In genomic region chr15:85794598-85795319, GRCh38 we compare ENCODE assay signal across 8 cellular contexts. TPM values are rescaled to one million over a fixed set of nuclear protein-coding genes. Genes with fewer than 3 reads are reported as not detected.
DNase-seq lines count a peak whose midpoint lies in the region; ATAC-seq and TF ChIP-seq lines count a peak whose summit lies in the region.

TSS of gene KLHL25 (minus strand) at chr15:85794925. CDS start at chr15:85769810, 25,115 bp downstream.

- H3K9ac ChIP-seq in fibroblast of lung (ENCODE audit: insufficient read depth, low read length): peak within 1 kb of the TSS; percentile 70

- peak within 1 kb of the TSS; percentile 96 for H3K4me2 ChIP-seq in fibroblast of lung (ENCODE audit: extremely low read depth, insufficient read depth, low read length)

- no peaks in the 10 kb centered on the region for H3K36me3 ChIP-seq in KOPT-K1 (ENCODE audit: insufficient read depth, low read length)
- no peaks in the 10 kb centered on the region for H3K36me3 ChIP-seq in Peyer's patch
- H3K36me3 ChIP-seq in fibroblast of lung (ENCODE audit: control insufficient read depth, insufficient read depth, low read length): no peaks in the 10 kb centered on the region
- no peaks in the 10 kb centered on the region for H3K36me3 ChIP-seq in naive thymus-derived CD4-positive, alpha-beta T cell (ENCODE audit: control insufficient read depth in 2 of 3, insufficient read depth in 3 of 3, low read length in 3 of 3)

- peak; percentile 80 to 95 for TF ChIP-seq POLR2A in Peyer's patch (IDR thresholded peaks at IDR 0.05)

- H3K27me3 ChIP-seq in Peyer's patch (no peaks in the 10 kb centered on the region), fibroblast of lung (ENCODE audit: control insufficient read depth, insufficient read depth, low read length) (peaks cover 6% of the 10 kb centered on the region)
- H3K27me3 ChIP-seq in naive thymus-derived CD4-positive, alpha-beta T cell (ENCODE audit: control insufficient read depth in 2 of 2, insufficient read depth in 2 of 2, low read length in 2 of 2): no peaks in the 10 kb centered on the region

- H4K20me1 ChIP-seq in fibroblast of lung (ENCODE audit: control insufficient read depth, extremely low read depth, insufficient read depth, low read length): no peaks in the 10 kb centered on the region

- peaks cover 6% of the 10 kb centered on the region for H3K36me3 Mint-ChIP-seq in activated T-helper 1 cell treated with anti-CD3 and anti-CD28 coated beads, Interleukin-12 subunit alpha, Interleukin-12 subunit beta, Interleukin-2, Interleukin-4 antibody, amounts not matched to agents 30 ng/mL and 10 ng/mL and 1 ng/mL, durations not matched to agents 14 hours and 24 hours and 36 hours (ENCODE audit: low read depth)
- peaks cover 0 to 4% (median 0%) of the 10 kb centered on the region in 5 donors for H3K36me3 Mint-ChIP-seq in naive thymus-derived CD4-positive, alpha-beta T cell
- H3K36me3 Mint-ChIP-seq in stimulated activated memory B cell treated with anti-CD40 and anti-IgM and Interleukin-4, amounts not matched to agents 10 μg/mL and 1 μg/mL and 100 μg/mL, for 72 hours: no peaks in the 10 kb centered on the region

- no peaks in the 10 kb centered on the region for H3K9me3 ChIP-seq in KOPT-K1 (ENCODE audit: insufficient read depth, low read length, poor library complexity, severe bottlenecking)
- peaks cover 0 to 4% (median 0%) of the 10 kb centered on the region in 4 donors for H3K9me3 ChIP-seq in Peyer's patch
- H3K9me3 ChIP-seq in fibroblast of lung (ENCODE audit: control insufficient read depth, insufficient read depth, low read depth, low read length): no peaks in the 10 kb centered on the region
- no peaks in the 10 kb centered on the region for H3K9me3 ChIP-seq in naive thymus-derived CD4-positive, alpha-beta T cell (ENCODE audit: control insufficient read depth in 2 of 3, low read length in 3 of 3)

- peak within 1 kb of the TSS; percentile 91 for H3K4me3 Mint-ChIP-seq in activated T-helper 1 cell treated with anti-CD3 and anti-CD28 coated beads, Interleukin-12 subunit alpha, Interleukin-12 subunit beta, Interleukin-2, Interleukin-4 antibody, amounts not matched to agents 30 ng/mL and 10 ng/mL and 1 ng/mL, durations not matched to agents 14 hours and 24 hours and 36 hours
- H3K4me3 Mint-ChIP-seq in naive thymus-derived CD4-positive, alpha-beta T cell: peak within 1 kb of the TSS; percentile 85 to 96 (median 94)
- peak within 1 kb of the TSS; percentile 85 for H3K4me3 Mint-ChIP-seq in stimulated activated memory B cell treated with anti-CD40 and anti-IgM and Interleukin-4, amounts not matched to agents 10 μg/mL and 1 μg/mL and 100 μg/mL, for 72 hours

- H3K4me1 ChIP-seq in Peyer's patch: peaks cover 0 to 22% (median 6%) of the 10 kb centered on the region in 4 donors
- no peaks in the 10 kb centered on the region for H3K4me1 ChIP-seq in fibroblast of lung (ENCODE audit: control insufficient read depth, extremely low read depth, insufficient read depth, low read length)
- peaks cover 22 to 28% of the 10 kb centered on the region in 2 donors for H3K4me1 ChIP-seq in naive thymus-derived CD4-positive, alpha-beta T cell (ENCODE audit: control insufficient read depth in 2 of 2, insufficient read depth in 2 of 2, low read length in 2 of 2)

- POLR2A ChIA-PET in naive thymus-derived CD4-positive, alpha-beta T cell (lab: Charles Lee): interaction anchor here (0.7 to 2.8 kb wide), 4 partner anchors 9 to 107 kb away, joined by 3 to 14 read pairs (median 4); no protein-coding TSS in a partner anchor

- peak within 1 kb of the TSS; percentile 94 for H2AFZ ChIP-seq in fibroblast of lung (ENCODE audit: low read length)

- DNase-seq in DMS79 treated with DMSO at 0.1 percent for 48 hours (lab: John Stamatoyannopoulos, UW) (peak; percentile 72), Peyer's patch (peak; percentile 90 to 97 (median 96)), fibroblast of lung (ENCODE audit: low read depth in 2 of 2) (peak; percentile 93 to 94)
- DNase-seq in activated T-helper 1 cell treated with anti-CD3 and anti-CD28 coated beads, Interleukin-12 subunit alpha, Interleukin-12 subunit beta, Interleukin-2, Interleukin-4 antibody, amounts not matched to agents 30 ng/mL and 10 ng/mL and 1 ng/mL, durations not matched to agents 14 hours and 24 hours and 36 hours (ENCODE audit: low spot score): peak; percentile 92
- DNase-seq in naive thymus-derived CD4-positive, alpha-beta T cell: peak; percentile 77 to 93 (median 91)

- no peak for TF ChIP-seq CTCF in Peyer's patch (IDR thresholded peaks at IDR 0.05)
- no peak for TF ChIP-seq CTCF in fibroblast of lung (conservative IDR thresholded peaks at IDR 0.05 in 1 of 2, IDR thresholded peaks at IDR 0.05 in 1 of 2; ENCODE audit: low read depth in 1 of 2, low read length in 2 of 2)

- peaks cover 10% of the 10 kb centered on the region for H3K79me2 ChIP-seq in fibroblast of lung (ENCODE audit: control insufficient read depth, insufficient read depth, low read length)

- ATAC-seq in GM21825 (IDR thresholded peaks at IDR 0.05; ENCODE audit: unreplicated experiment): peak; percentile 98
- ATAC-seq in naive thymus-derived CD4-positive, alpha-beta T cell: peak; percentile 99
- peak; percentile 98 for ATAC-seq in stimulated activated memory B cell treated with anti-CD40 and anti-IgM and Interleukin-4, amounts not matched to agents 10 μg/mL and 1 μg/mL and 100 μg/mL, for 72 hours

- peak within 1 kb of the TSS; percentile 83 for H3K27ac Mint-ChIP-seq in activated T-helper 1 cell treated with anti-CD3 and anti-CD28 coated beads, Interleukin-12 subunit alpha, Interleukin-12 subunit beta, Interleukin-2, Interleukin-4 antibody, amounts not matched to agents 30 ng/mL and 10 ng/mL and 1 ng/mL, durations not matched to agents 14 hours and 24 hours and 36 hours
- H3K27ac Mint-ChIP-seq in naive thymus-derived CD4-positive, alpha-beta T cell: peak within 1 kb of the TSS; percentile 77 to 91 (median 86)
- H3K27ac Mint-ChIP-seq in stimulated activated memory B cell treated with anti-CD40 and anti-IgM and Interleukin-4, amounts not matched to agents 10 μg/mL and 1 μg/mL and 100 μg/mL, for 72 hours: peak within 1 kb of the TSS; percentile 55

- CTCF ChIA-PET in naive thymus-derived CD4-positive, alpha-beta T cell (lab: Charles Lee): no interaction called here

- peaks cover 31% of the 10 kb centered on the region for H3K4me1 Mint-ChIP-seq in activated T-helper 1 cell treated with anti-CD3 and anti-CD28 coated beads, Interleukin-12 subunit alpha, Interleukin-12 subunit beta, Interleukin-2, Interleukin-4 antibody, amounts not matched to agents 30 ng/mL and 10 ng/mL and 1 ng/mL, durations not matched to agents 14 hours and 24 hours and 36 hours (ENCODE audit: low read depth)
- peaks cover 26 to 49% (median 44%) of the 10 kb centered on the region in 7 donors for H3K4me1 Mint-ChIP-seq in naive thymus-derived CD4-positive, alpha-beta T cell
- H3K4me1 Mint-ChIP-seq in stimulated activated memory B cell treated with anti-CD40 and anti-IgM and Interleukin-4, amounts not matched to agents 10 μg/mL and 1 μg/mL and 100 μg/mL, for 72 hours: peaks cover 26% of the 10 kb centered on the region

- H3K9me3 Mint-ChIP-seq in activated T-helper 1 cell treated with anti-CD3 and anti-CD28 coated beads, Interleukin-12 subunit alpha, Interleukin-12 subunit beta, Interleukin-2, Interleukin-4 antibody, amounts not matched to agents 30 ng/mL and 10 ng/mL and 1 ng/mL, durations not matched to agents 14 hours and 24 hours and 36 hours: no peaks in the 10 kb centered on the region
- H3K9me3 Mint-ChIP-seq in naive thymus-derived CD4-positive, alpha-beta T cell: no peaks in the 10 kb centered on the region
- H3K9me3 Mint-ChIP-seq in stimulated activated memory B cell treated with anti-CD40 and anti-IgM and Interleukin-4, amounts not matched to agents 10 μg/mL and 1 μg/mL and 100 μg/mL, for 72 hours: no peaks in the 10 kb centered on the region

- peak within 1 kb of the TSS; percentile 57 for H3K27ac ChIP-seq in KOPT-K1 (ENCODE audit: low read depth, low read length, poor library complexity, severe bottlenecking)
- peak within 1 kb of the TSS; percentile 85 to 91 (median 86) for H3K27ac ChIP-seq in Peyer's patch
- peak within 1 kb of the TSS; percentile 54 for H3K27ac ChIP-seq in fibroblast of lung (ENCODE audit: insufficient read depth, low read length)
- H3K27ac ChIP-seq in naive thymus-derived CD4-positive, alpha-beta T cell (ENCODE audit: low read depth, low read length): peak within 1 kb of the TSS; percentile 84

- intact Hi-C loops in activated T-helper 1 cell treated with anti-CD3 and anti-CD28 coated beads, Interleukin-12 subunit alpha, Interleukin-12 subunit beta, Interleukin-2, Interleukin-4 antibody, amounts not matched to agents 30 ng/mL and 10 ng/mL and 1 ng/mL, durations not matched to agents 14 hours and 24 hours and 36 hours (cut with micrococcal nuclease): loop anchor here (1.0 to 10.0 kb wide), 8 partner anchors 64 to 1870 kb away; partner anchors contain the start of genes AKAP13 and PDE8A
- intact Hi-C loops in naive thymus-derived CD4-positive, alpha-beta T cell (cut with micrococcal nuclease): loop anchor here (1.0 to 10.0 kb wide), 8 partner anchors 9 to 410 kb away; partner anchors contain the start of gene AKAP13 (in 1 of the 2)

- H3K4me3 ChIP-seq in Peyer's patch (peak within 1 kb of the TSS; percentile 72 to 98 (median 84)), fibroblast of lung (replicated peaks in 1 of 4; ENCODE audit: control extremely low read depth in 1 of 4, insufficient read depth in 1 of 4, low read depth in 3 of 4, low read length in 4 of 4) (peak within 1 kb of the TSS; percentile 48 to 67 (median 62))
- H3K4me3 ChIP-seq in naive thymus-derived CD4-positive, alpha-beta T cell (ENCODE audit: low read length): peak within 1 kb of the TSS; percentile 66

- peaks cover 4% of the 10 kb centered on the region for H3K27me3 Mint-ChIP-seq in activated T-helper 1 cell treated with anti-CD3 and anti-CD28 coated beads, Interleukin-12 subunit alpha, Interleukin-12 subunit beta, Interleukin-2, Interleukin-4 antibody, amounts not matched to agents 30 ng/mL and 10 ng/mL and 1 ng/mL, durations not matched to agents 14 hours and 24 hours and 36 hours (ENCODE audit: insufficient read depth)
- peaks cover 0 to 3% (median 0%) of the 10 kb centered on the region in 5 donors for H3K27me3 Mint-ChIP-seq in naive thymus-derived CD4-positive, alpha-beta T cell
- H3K27me3 Mint-ChIP-seq in stimulated activated memory B cell treated with anti-CD40 and anti-IgM and Interleukin-4, amounts not matched to agents 10 μg/mL and 1 μg/mL and 100 μg/mL, for 72 hours: peaks cover 10% of the 10 kb centered on the region

RNA-seq across cellular contexts. Expression of gene KLHL25, which starts in this region (rescaled TPM):
- total RNA-seq in Peyer's patch (10 to 100 TPM in 3 of 4 donors, 1 to 10 TPM in 1; 9.9 to 23.6 (median 17.2) TPM), fibroblast of lung (5.4 TPM in 2 replicates)
- 10.7 and 11.0 TPM in 2 replicates for total RNA-seq in activated T-helper 1 cell treated with anti-CD3 and anti-CD28 coated beads, Interleukin-12 subunit alpha, Interleukin-12 subunit beta, Interleukin-2, Interleukin-4 antibody, amounts not matched to agents 30 ng/mL and 10 ng/mL and 1 ng/mL, durations not matched to agents 14 hours and 24 hours and 36 hours
- 1.4 and 1.6 TPM in 2 replicates for polyA plus RNA-seq in fibroblast of lung
- polyA plus RNA-seq in fibroblast of lung (2012): 1.7 and 2.0 TPM in 2 replicates
- polyA minus RNA-seq in fibroblast of lung (ENCODE audit: low replicate concordance): 6.0 and 9.6 TPM in 2 replicates
- 10 to 100 TPM in 3 of 5 experiments, 1 to 10 TPM in 2; 5.5 to 13.1 (median 10.6) TPM for total RNA-seq in naive thymus-derived CD4-positive, alpha-beta T cell
- 1 to 10 TPM; 1.2 to 4.0 TPM for polyA plus RNA-seq in naive thymus-derived CD4-positive, alpha-beta T cell

Comparison
In these comparisons a context has a peak if more than half of its experiments do, and no peak if none do; other contexts are left out.
1. Peak in every context shown above with its lines: DNase-seq, ATAC-seq, H3K4me3 ChIP-seq and H3K27ac ChIP-seq.